1 cellular context compared by ENCODE assay signal in genomic region chr3:45055032-45055410, GRCh38.
TF ChIP-seq lines count a peak whose summit lies in the region.

No MANE protein-coding gene starts in this region.

TF ChIP-seq in GM23338, 12 proteins besides CTCF, POLR2A, EP300 and RAD21 (continued from another document):
- TF ChIP-seq ZNF462 (CRISPR knock-in tag; IDR thresholded peaks at IDR 0.05) (no peak), STAT1 (IDR thresholded peaks at IDR 0.05; ENCODE audit: unreplicated experiment) (no peak), REST (IDR thresholded peaks at IDR 0.05; ENCODE audit: unreplicated experiment) (no peak), ZNF331 (CRISPR knock-in tag; IDR thresholded peaks at IDR 0.05; ENCODE audit: low read depth) (no peak)
